8 cellular contexts compared by ENCODE assay signal in the genomic region with DNA sequence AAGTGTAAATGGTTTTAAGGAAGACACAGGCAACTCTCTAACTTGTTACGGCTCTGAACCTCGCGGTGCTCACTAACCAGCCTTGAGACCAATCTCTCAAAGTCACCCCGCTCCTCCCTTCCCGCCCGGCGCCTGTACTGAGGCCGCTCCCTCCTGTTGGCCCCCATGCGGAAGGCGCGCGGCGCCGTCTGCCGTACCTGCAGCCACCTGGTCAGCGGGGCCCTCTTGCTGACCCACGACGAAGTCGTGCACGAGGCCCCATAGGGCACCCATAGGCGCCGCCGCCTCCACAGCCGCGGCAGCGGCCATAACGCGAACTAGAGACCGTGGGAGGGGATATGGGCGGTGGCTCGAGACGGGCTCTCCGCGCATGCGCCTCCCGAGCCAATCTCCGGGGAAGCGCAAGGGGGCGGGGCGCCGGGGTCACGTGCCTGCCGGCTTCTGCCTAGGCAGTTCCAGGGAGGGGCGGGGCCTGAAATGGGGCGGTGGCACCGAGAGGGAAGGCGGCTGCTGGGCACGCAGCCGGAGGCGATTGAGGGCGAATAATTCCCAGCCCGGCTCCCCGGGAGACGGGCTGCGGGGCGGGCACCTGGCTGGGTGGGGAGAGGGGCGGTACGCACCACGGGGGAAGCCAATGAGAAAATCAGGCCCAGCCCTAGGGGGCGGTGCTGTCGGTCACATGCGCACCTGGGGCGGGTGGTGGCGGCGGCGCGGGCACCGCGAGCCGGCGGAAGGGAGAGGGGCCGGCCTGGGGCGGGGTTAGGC. TPM values are rescaled to one million over a fixed set of nuclear protein-coding genes. Genes with fewer than 3 reads are reported as not detected.
DNase-seq lines count a peak whose midpoint lies in the region; ATAC-seq, FAIRE-seq and TF ChIP-seq lines count a peak whose summit lies in the region.

A gene with protein sequence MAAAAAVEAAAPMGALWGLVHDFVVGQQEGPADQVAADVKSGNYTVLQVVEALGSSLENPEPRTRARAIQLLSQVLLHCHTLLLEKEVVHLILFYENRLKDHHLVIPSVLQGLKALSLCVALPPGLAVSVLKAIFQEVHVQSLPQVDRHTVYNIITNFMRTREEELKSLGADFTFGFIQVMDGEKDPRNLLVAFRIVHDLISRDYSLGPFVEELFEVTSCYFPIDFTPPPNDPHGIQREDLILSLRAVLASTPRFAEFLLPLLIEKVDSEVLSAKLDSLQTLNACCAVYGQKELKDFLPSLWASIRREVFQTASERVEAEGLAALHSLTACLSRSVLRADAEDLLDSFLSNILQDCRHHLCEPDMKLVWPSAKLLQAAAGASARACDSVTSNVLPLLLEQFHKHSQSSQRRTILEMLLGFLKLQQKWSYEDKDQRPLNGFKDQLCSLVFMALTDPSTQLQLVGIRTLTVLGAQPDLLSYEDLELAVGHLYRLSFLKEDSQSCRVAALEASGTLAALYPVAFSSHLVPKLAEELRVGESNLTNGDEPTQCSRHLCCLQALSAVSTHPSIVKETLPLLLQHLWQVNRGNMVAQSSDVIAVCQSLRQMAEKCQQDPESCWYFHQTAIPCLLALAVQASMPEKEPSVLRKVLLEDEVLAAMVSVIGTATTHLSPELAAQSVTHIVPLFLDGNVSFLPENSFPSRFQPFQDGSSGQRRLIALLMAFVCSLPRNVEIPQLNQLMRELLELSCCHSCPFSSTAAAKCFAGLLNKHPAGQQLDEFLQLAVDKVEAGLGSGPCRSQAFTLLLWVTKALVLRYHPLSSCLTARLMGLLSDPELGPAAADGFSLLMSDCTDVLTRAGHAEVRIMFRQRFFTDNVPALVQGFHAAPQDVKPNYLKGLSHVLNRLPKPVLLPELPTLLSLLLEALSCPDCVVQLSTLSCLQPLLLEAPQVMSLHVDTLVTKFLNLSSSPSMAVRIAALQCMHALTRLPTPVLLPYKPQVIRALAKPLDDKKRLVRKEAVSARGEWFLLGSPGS (minus strand): TSS at position 347 of the 765 bp plus-strand sequence. CDS start 38 bp downstream, at position 309.

- peaks cover 10 to 46% of the 10 kb centered on the region in 2 donors for H3K4me1 ChIP-seq in adrenal gland (replicated peaks in 1 of 2)
- peaks cover 9 to 79% (median 58%) of the 10 kb centered on the region in 9 donors for H3K4me1 ChIP-seq in heart right ventricle

- FAIRE-seq in GM12892 (lab: Jason Lieb, UNC) = no peak

- peak; percentile 85 for TF ChIP-seq POLR2A in GM12892 (IDR thresholded peaks at IDR 0.05; ENCODE audit: low read depth, low read length)
- peak; percentile 60 to 83 for TF ChIP-seq POLR2A in adrenal gland (IDR thresholded peaks at IDR 0.05)

- 0 to 1% (median 0%) methylated on average over 17 to 73 of the region's 73 CpGs for WGBS in adrenal gland, 4 donors
- WGBS in heart right ventricle, 2 donors = 0 to 1% methylated on average over 57 to 73 of the region's 73 CpGs

- H3K4me3 ChIP-seq in adrenal gland (peak within 1 kb of the TSS; percentile 74 to 92 (median 82)), heart right ventricle (peak within 1 kb of the TSS; percentile 77 to 100 (median 94))

- H3K9me3 Mint-ChIP-seq in progenitor cell of endocrine pancreas (ENCODE audit: low read depth) = no peaks in the 10 kb centered on the region

- peak within 1 kb of the TSS; percentile 98 for H3K27ac Mint-ChIP-seq in progenitor cell of endocrine pancreas

- H3K27me3 Mint-ChIP-seq in progenitor cell of endocrine pancreas = peaks cover 23% of the 10 kb centered on the region

- H3K36me3 ChIP-seq in adrenal gland (replicated peaks in 1 of 2) (no peaks in the 10 kb centered on the region), heart right ventricle (peaks cover 0 to 12% (median 0%) of the 10 kb centered on the region in 9 donors)

- peak within 1 kb of the TSS; percentile 82 to 93 (median 89) for H3K27ac ChIP-seq in adrenal gland
- H3K27ac ChIP-seq in heart right ventricle = peak within 1 kb of the TSS; percentile 74 to 97 (median 94)

- intact Hi-C loops in adrenal gland (cut with DNase I) = no loop called here
- intact Hi-C loops in heart right ventricle (cut with DNase I) = loop anchor here in 4 of 10 donors (2.0 to 10.0 kb wide), 5 partner anchors 49 to 117 kb away; no protein-coding TSS in a partner anchor

- peak in 2 of 6 experiments; percentile 11 to 19 for TF ChIP-seq CTCF in adrenal gland (IDR thresholded peaks at IDR 0.05)
- TF ChIP-seq CTCF in heart right ventricle (IDR thresholded peaks at IDR 0.05) = peak in 6 of 9 donors; percentile 12 to 43 (median 28)
- TF ChIP-seq CTCF in progenitor cell of endocrine pancreas (IDR thresholded peaks at IDR 0.05; ENCODE audit: unreplicated experiment) = no peak

- H3K36me3 Mint-ChIP-seq in progenitor cell of endocrine pancreas (ENCODE audit: insufficient read depth) = no peaks in the 10 kb centered on the region

- H3K9me3 ChIP-seq in adrenal gland (replicated peaks in 1 of 3) = no peaks in the 10 kb centered on the region
- H3K9me3 ChIP-seq in heart right ventricle = no peaks in the 10 kb centered on the region

- peaks cover 37% of the 10 kb centered on the region for H3K4me1 Mint-ChIP-seq in progenitor cell of endocrine pancreas (ENCODE audit: low read depth)

- peak; percentile 94 for ATAC-seq in HG02852 (IDR thresholded peaks at IDR 0.05; ENCODE audit: unreplicated experiment)
- ATAC-seq in heart right ventricle = peak; percentile 92 to 97 (median 94)

- DNase-seq in GM12892 (ENCODE audit: insufficient read length) (peak; percentile 99), NCI-H146 (lab: John Stamatoyannopoulos, UW) (peak; percentile 99), T-helper 1 cell (peak; percentile 98 to 100 (median 99)), adrenal gland (peak; percentile 99 to 100 (median 100)), heart right ventricle (peak; percentile 99 to 100), progenitor cell of endocrine pancreas (ENCODE audit: low spot score, unreplicated experiment) (peak; percentile 100), ureter (ENCODE audit: low spot score) (peak; percentile 100)

- peak within 1 kb of the TSS; percentile 98 for H3K4me3 Mint-ChIP-seq in progenitor cell of endocrine pancreas (ENCODE audit: low read depth)

- H3K27me3 ChIP-seq in adrenal gland (no peaks in the 10 kb centered on the region), heart right ventricle (no peaks in the 10 kb centered on the region)

RNA-seq across cellular contexts. Expression of the gene that starts here (rescaled TPM):
- 53.0 TPM for polyA plus RNA-seq in GM12892 (2012; ENCODE audit: missing spikeins)
- total RNA-seq in adrenal gland (100 to 1,000 TPM in 1 of 8 donors, 10 to 100 TPM in 7; 38.7 to 139 (median 58.6) TPM), heart right ventricle (10 to 100 TPM; 34.7 to 49.1 (median 43.8) TPM), progenitor cell of endocrine pancreas (80.6 and 82.1 TPM in 2 replicates), ureter (71.5 TPM)
- polyA plus RNA-seq in adrenal gland (10 to 100 TPM; 46.8 to 79.8 (median 68.4) TPM), heart right ventricle (10 to 100 TPM; 44.0 to 64.9 TPM)

Comparison
In these comparisons a context has a peak if more than half of its experiments do, and no peak if none do; other contexts are left out.
1. Peak in every context shown above with its lines: DNase-seq, ATAC-seq, H3K4me3 ChIP-seq and H3K27ac ChIP-seq.